Comparison of ENCODE assay signal across 1 cellular context in genomic region chr5:96896806-96897205, GRCh38.
TF ChIP-seq lines count a peak whose summit lies in the region.

No MANE protein-coding gene starts in this region.

TF ChIP-seq in SK-N-SH, 30 proteins besides CTCF, POLR2A, EP300 and RAD21 (continued from another document):
- TF ChIP-seq USF2 (IDR thresholded peaks at IDR 0.05; ENCODE audit: borderline replicate concordance, low read depth, low read length) (no peak), RCOR1 (IDR thresholded peaks at IDR 0.05; ENCODE audit: low read length) (no peak)
